ENCODE assay signal across 8 cellular contexts in the genomic region with DNA sequence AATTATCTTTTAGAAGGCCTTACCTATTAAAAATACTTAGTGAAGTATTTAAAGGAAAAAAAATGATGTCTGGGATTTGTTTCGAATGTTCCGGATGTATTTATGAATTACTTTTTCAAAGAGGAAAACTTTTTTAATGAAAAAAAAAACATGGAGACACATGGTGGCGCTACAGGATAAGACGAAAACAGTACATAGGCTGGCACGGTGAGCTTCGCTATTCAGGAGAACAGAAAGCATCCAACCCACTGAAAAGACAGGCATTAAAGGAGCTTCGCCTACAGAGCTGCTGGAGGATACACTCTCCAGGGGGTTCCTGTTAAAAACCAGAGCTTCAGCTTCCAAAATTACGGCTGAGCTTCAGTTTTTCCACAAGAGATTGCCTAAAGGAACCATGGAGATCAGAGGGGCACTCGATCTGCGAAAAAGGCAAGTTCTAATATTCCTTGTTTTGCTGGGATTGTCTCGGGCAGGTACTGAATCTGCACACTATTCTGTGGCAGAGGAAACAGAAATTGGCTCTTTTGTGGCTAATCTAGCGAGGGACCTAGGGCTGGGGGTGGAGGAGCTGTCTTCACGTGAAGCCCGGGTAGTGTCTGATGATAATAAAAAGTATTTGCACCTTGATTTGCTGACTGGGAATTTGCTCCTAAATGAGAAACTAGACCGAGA. TPM values are rescaled to one million over a fixed set of nuclear protein-coding genes. Genes with fewer than 3 reads are reported as not detected.
DNase-seq lines count a peak whose midpoint lies in the region; ATAC-seq and TF ChIP-seq lines count a peak whose summit lies in the region.

A gene (plus strand): TSS at position 232 of the 672 bp plus-strand sequence. CDS start 163 bp downstream, at position 395.

- H3K27me3 ChIP-seq in H7 (ENCODE audit: control insufficient read depth, insufficient read depth, low read length) (no peaks in the 10 kb centered on the region), NT2/D1 (ENCODE audit: insufficient read depth, insufficient read length) (no peaks in the 10 kb centered on the region)

- no peaks in the 10 kb centered on the region for H3K9me3 ChIP-seq in NT2/D1 (ENCODE audit: insufficient read depth, low read length)

- no peak for TF ChIP-seq CTCF in epithelial cell of esophagus (IDR thresholded peaks at IDR 0.05; ENCODE audit: insufficient read depth, low read depth, low read length, missing control alignments)

- H3K9ac ChIP-seq in NT2/D1 (ENCODE audit: insufficient read length, low read depth), result no peak within 1 kb of the TSS

- H3K4me1 ChIP-seq in NT2/D1 (ENCODE audit: insufficient read depth, insufficient read length), result no peaks in the 10 kb centered on the region

- no peak within 1 kb of the TSS for H3K4me3 ChIP-seq in H7 (ENCODE audit: insufficient read depth, low read depth, low read length)
- H3K4me3 ChIP-seq in NT2/D1 (ENCODE audit: insufficient read length, low read depth), result no peak within 1 kb of the TSS
- peak within 1 kb of the TSS; percentile 17 for H3K4me3 ChIP-seq in epithelial cell of esophagus (ENCODE audit: low read length)

- ATAC-seq in GM21619 (IDR thresholded peaks at IDR 0.05; ENCODE audit: unreplicated experiment) (no peak), GM19035 (IDR thresholded peaks at IDR 0.05; ENCODE audit: unreplicated experiment) (no peak)

- DNase-seq in AG20443 (ENCODE audit: low spot score) (peak; percentile 49), H7 (peak; percentile 81), NT2/D1 (ENCODE audit: low read depth, low spot score) (peak; percentile 27), epithelial cell of esophagus (ENCODE audit: low read depth) (peak; percentile 25), pons (ENCODE audit: low spot score) (peak; percentile 24), germinal center (ENCODE audit: low spot score) (no peak)

- no peaks in the 10 kb centered on the region for H3K36me3 ChIP-seq in H7 (replicated peaks; ENCODE audit: control insufficient read depth, insufficient read depth, low read length)
- H3K36me3 ChIP-seq in NT2/D1 (ENCODE audit: insufficient read depth, insufficient read length, low read length), result no peaks in the 10 kb centered on the region

RNA-seq across cellular contexts. Expression of the gene that starts here (rescaled TPM):
- total RNA-seq in H7 (2014; rRNA removed; shearing (Covaris generic)), result 0.10 and 0.26 TPM in 2 replicates

Comparison
In these comparisons a context has a peak if more than half of its experiments do, and no peak if none do; other contexts are left out.
1. Peak in DNase-seq in H7; RNA of the gene not detected or under 1 TPM.